In genomic region chr19:48400018-48400742, GRCh38 we compare ENCODE assay signal across 1 cellular context.
TF ChIP-seq lines count a peak whose summit lies in the region.

No MANE protein-coding gene starts in this region.

TF ChIP-seq in GM12878, 131 proteins besides CTCF, POLR2A, EP300 and RAD21:
- TF ChIP-seq, protein P1, sequence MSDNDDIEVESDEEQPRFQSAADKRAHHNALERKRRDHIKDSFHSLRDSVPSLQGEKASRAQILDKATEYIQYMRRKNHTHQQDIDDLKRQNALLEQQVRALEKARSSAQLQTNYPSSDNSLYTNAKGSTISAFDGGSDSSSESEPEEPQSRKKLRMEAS (IDR thresholded peaks at IDR 0.05; ENCODE audit: low read depth, low read length): no peak
- no peak for TF ChIP-seq FOXK2 (IDR thresholded peaks at IDR 0.05)
- TF ChIP-seq RUNX3 (IDR thresholded peaks at IDR 0.05; ENCODE audit: low read length): peak; percentile 58
- no peak for TF ChIP-seq FOXM1 (IDR thresholded peaks at IDR 0.05; ENCODE audit: low read depth, low read length)
- TF ChIP-seq SIX5 (IDR thresholded peaks at IDR 0.05; ENCODE audit: low read depth, low read length, severe bottlenecking): peak; percentile 61
- no peak for TF ChIP-seq FOS (IDR thresholded peaks at IDR 0.05; ENCODE audit: borderline replicate concordance, extremely low read depth, insufficient read length)
- TF ChIP-seq, protein P2, sequence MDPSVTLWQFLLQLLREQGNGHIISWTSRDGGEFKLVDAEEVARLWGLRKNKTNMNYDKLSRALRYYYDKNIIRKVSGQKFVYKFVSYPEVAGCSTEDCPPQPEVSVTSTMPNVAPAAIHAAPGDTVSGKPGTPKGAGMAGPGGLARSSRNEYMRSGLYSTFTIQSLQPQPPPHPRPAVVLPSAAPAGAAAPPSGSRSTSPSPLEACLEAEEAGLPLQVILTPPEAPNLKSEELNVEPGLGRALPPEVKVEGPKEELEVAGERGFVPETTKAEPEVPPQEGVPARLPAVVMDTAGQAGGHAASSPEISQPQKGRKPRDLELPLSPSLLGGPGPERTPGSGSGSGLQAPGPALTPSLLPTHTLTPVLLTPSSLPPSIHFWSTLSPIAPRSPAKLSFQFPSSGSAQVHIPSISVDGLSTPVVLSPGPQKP (IDR thresholded peaks at IDR 0.05; ENCODE audit: low read depth, low read length): no peak
- TF ChIP-seq TCF12 (IDR thresholded peaks at IDR 0.05; ENCODE audit: low read depth, low read length): no peak
